8 cellular contexts compared by ENCODE assay signal in genomic region chr18:58135806-58136331, GRCh38.
DNase-seq lines count a peak whose midpoint lies in the region; ATAC-seq, FAIRE-seq and TF ChIP-seq lines count a peak whose summit lies in the region.

No MANE protein-coding gene starts in this region.

- H3K36me3 ChIP-seq in mesendoderm (ENCODE audit: control insufficient read depth, insufficient read depth, low read length): no peaks in the 10 kb centered on the region

- H4K8ac ChIP-seq in mesendoderm (ENCODE audit: low read depth, low read length): no peak overlapping the region

- H3K4ac ChIP-seq in mesendoderm (ENCODE audit: low read depth, low read length): no peak overlapping the region

- peak; percentile 60 for TF ChIP-seq CTCF in A549 (IDR thresholded peaks at IDR 0.05)

- H3K56ac ChIP-seq in mesendoderm (ENCODE audit: low read length): no peak overlapping the region

- peak; percentile 48 to 66 for TF ChIP-seq RAD21 in A549 (conservative IDR thresholded peaks at IDR 0.05 in 1 of 2, IDR thresholded peaks at IDR 0.05 in 1 of 2)

- 33% methylated on average over 5 of the region's 5 CpGs for WGBS in A549 (ENCODE audit: missing lambda C conversion rate)
- no CpG with 5 or more reads among the region's 5 CpGs for WGBS in mesendoderm (ENCODE audit: extremely low coverage, insufficient coverage, low lambda C conversion rate)

- no peak for TF ChIP-seq POLR2A in A549 (IDR thresholded peaks at IDR 0.05; ENCODE audit: low read length)
- TF ChIP-seq POLR2A in GM12892 (IDR thresholded peaks at IDR 0.05; ENCODE audit: low read depth, low read length): no peak

- H3K27me3 Mint-ChIP-seq in effector memory CD8-positive, alpha-beta T cell: peaks cover 20 to 32% of the 10 kb centered on the region in 2 donors

- H3K18ac ChIP-seq in mesendoderm (ENCODE audit: low read length): no peak overlapping the region

- H2BK5ac ChIP-seq in mesendoderm (ENCODE audit: low read length): no peak overlapping the region

- no peak overlapping the region for H2AK5ac ChIP-seq in mesendoderm (ENCODE audit: low read length)

- H3K79me1 ChIP-seq in mesendoderm (ENCODE audit: low read length): peaks cover 22% of the 10 kb centered on the region

- no peak for FAIRE-seq in A549 (lab: Jason Lieb, UNC)
- FAIRE-seq in GM12892 (lab: Jason Lieb, UNC): peak; percentile 98

- ATAC-seq in A549: peak; percentile 78 to 93; a peak in 4 of 6 replicates
- ATAC-seq in HG03039 (IDR thresholded peaks at IDR 0.05; ENCODE audit: unreplicated experiment): peak; percentile 52
- peak; percentile 66 for ATAC-seq in effector memory CD8-positive, alpha-beta T cell (replicated peaks)
- ATAC-seq in stimulated activated effector memory CD8-positive, alpha-beta T cell treated with anti-CD3 and anti-CD28 coated beads, Interleukin-12 subunit alpha, Interleukin-12 subunit beta, amount 100 ng/mL, for 72 hours: peak; percentile 77

- 0 out of 3 replicates have a peak, but pooled peaks cover 4% of the 10 kb centered on the region for H3K4me1 ChIP-seq in A549
- H3K4me1 ChIP-seq in mesendoderm (ENCODE audit: control insufficient read depth, low read depth, low read length): peaks cover 5% of the 10 kb centered on the region

- no peak overlapping the region for H3K9ac ChIP-seq in mesendoderm (ENCODE audit: low read length)

- H3K27ac ChIP-seq in A549: 0 out of 6 replicates have a peak overlapping the region, but pooled peaks of 1 of the 2 experiments have one; percentile 14
- H3K27ac ChIP-seq in mesendoderm (ENCODE audit: low read depth, low read length): no peak overlapping the region

- no peak for TF ChIP-seq EP300 in A549 (IDR thresholded peaks at IDR 0.05)

- 0 out of 3 replicates have a peak overlapping the region, but pooled peaks have one; percentile 17 for H3K4me2 ChIP-seq in A549
- no peak overlapping the region for H3K4me2 ChIP-seq in mesendoderm (ENCODE audit: low read length)

- no peaks in the 10 kb centered on the region for H3K9me3 Mint-ChIP-seq in effector memory CD8-positive, alpha-beta T cell
- no peaks in the 10 kb centered on the region for H3K9me3 Mint-ChIP-seq in stimulated activated effector memory CD8-positive, alpha-beta T cell treated with anti-CD3 and anti-CD28 coated beads, Interleukin-12 subunit alpha, Interleukin-12 subunit beta, amount 100 ng/mL, for 72 hours

- H3K4me1 Mint-ChIP-seq in effector memory CD8-positive, alpha-beta T cell (ENCODE audit: low read depth in 2 of 2): peaks cover 10% of the 10 kb centered on the region in 2 donors
- H3K4me1 Mint-ChIP-seq in stimulated activated effector memory CD8-positive, alpha-beta T cell treated with anti-CD3 and anti-CD28 coated beads, Interleukin-12 subunit alpha, Interleukin-12 subunit beta, amount 100 ng/mL, for 72 hours: peaks cover 19% of the 10 kb centered on the region

- no peaks in the 10 kb centered on the region for H3K27me3 ChIP-seq in mesendoderm (ENCODE audit: insufficient read depth, low read length, poor library complexity)

- no peak overlapping the region for H4K5ac ChIP-seq in mesendoderm (ENCODE audit: low read length)

- H3K23ac ChIP-seq in mesendoderm (ENCODE audit: low read length): no peak overlapping the region

- peaks cover 24% of the 10 kb centered on the region for H3K79me2 ChIP-seq in mesendoderm (ENCODE audit: control insufficient read depth, insufficient read depth, low read length)

- H2BK120ac ChIP-seq in mesendoderm (ENCODE audit: low read depth, low read length): no peak overlapping the region

- DNase-seq in A549 (ENCODE audit: low read depth in 1 of 2, low spot score in 1 of 2) (peak; percentile 61 to 71), GM12892 (ENCODE audit: insufficient read length) (peak; percentile 51), NCI-H345 (lab: John Stamatoyannopoulos, UW) (peak; percentile 29), mesendoderm (peak; percentile 89)
- DNase-seq in activated CD4-positive, alpha-beta T cell treated with anti-CD3 and anti-CD28 coated beads for 24 hours (ENCODE audit: low read depth in 2 of 2): peak; percentile 19 to 24
- peak; percentile 19 to 29 (median 19) for DNase-seq in effector memory CD8-positive, alpha-beta T cell
- DNase-seq in stimulated activated effector memory CD8-positive, alpha-beta T cell treated with anti-CD3 and anti-CD28 coated beads, Interleukin-12 subunit alpha, Interleukin-12 subunit beta, amount 100 ng/mL, for 72 hours (ENCODE audit: low spot score in 2 of 2): peak; percentile 21 to 67

- H3K27ac Mint-ChIP-seq in effector memory CD8-positive, alpha-beta T cell: no peak overlapping the region
- no peak overlapping the region for H3K27ac Mint-ChIP-seq in stimulated activated effector memory CD8-positive, alpha-beta T cell treated with anti-CD3 and anti-CD28 coated beads, Interleukin-12 subunit alpha, Interleukin-12 subunit beta, amount 100 ng/mL, for 72 hours

- H3K36me3 Mint-ChIP-seq in effector memory CD8-positive, alpha-beta T cell (ENCODE audit: insufficient read depth): no peaks in the 10 kb centered on the region
- H3K36me3 Mint-ChIP-seq in stimulated activated effector memory CD8-positive, alpha-beta T cell treated with anti-CD3 and anti-CD28 coated beads, Interleukin-12 subunit alpha, Interleukin-12 subunit beta, amount 100 ng/mL, for 72 hours: no peaks in the 10 kb centered on the region

- no peak overlapping the region for H2BK15ac ChIP-seq in mesendoderm (replicated peaks; ENCODE audit: low read depth)

- H3K4me3 Mint-ChIP-seq in effector memory CD8-positive, alpha-beta T cell: peak overlapping the region in 1 of 2 donors; percentile 37
- H3K4me3 Mint-ChIP-seq in stimulated activated effector memory CD8-positive, alpha-beta T cell treated with anti-CD3 and anti-CD28 coated beads, Interleukin-12 subunit alpha, Interleukin-12 subunit beta, amount 100 ng/mL, for 72 hours: no peak overlapping the region

- POLR2A ChIA-PET in A549 (lab: Yijun Ruan, JAX): no interaction called here

- H3K4me3 ChIP-seq in A549: no peak overlapping the region
- no peak overlapping the region for H3K4me3 ChIP-seq in mesendoderm (ENCODE audit: low read length)

- no peaks in the 10 kb centered on the region for H3K9me3 ChIP-seq in A549

- CTCF ChIA-PET in A549 (lab: Yijun Ruan, JAX): interaction anchor here (0.6 to 2.4 kb wide), 28 partner anchors 9 to 505 kb away, joined by 3 to 11 read pairs (median 4); partner anchors contain the start of gene NEDD4L

TF ChIP-seq in A549, 52 proteins besides CTCF, POLR2A, EP300 and RAD21:
- TF ChIP-seq HES2 (IDR thresholded peaks at IDR 0.05) (no peak), SMC3 (IDR thresholded peaks at IDR 0.05) (peak; percentile 64)

Comparison
In these comparisons a context has a peak if more than half of its experiments do, and no peak if none do; other contexts are left out.
1. DNase-seq: peak in every context shown above with its lines; median percentile 89 in mesendoderm; 66 in A549; 51 in GM12892; 44 in stimulated activated effector memory CD8-positive, alpha-beta T cell treated with anti-CD3 and anti-CD28 coated beads, Interleukin-12 subunit alpha, Interleukin-12 subunit beta, amount 100 ng/mL, for 72 hours; 29 in NCI-H345; 22 in activated CD4-positive, alpha-beta T cell treated with anti-CD3 and anti-CD28 coated beads for 24 hours; 19 in effector memory CD8-positive, alpha-beta T cell.